28 cellular contexts compared by ENCODE assay signal in the genomic region with DNA sequence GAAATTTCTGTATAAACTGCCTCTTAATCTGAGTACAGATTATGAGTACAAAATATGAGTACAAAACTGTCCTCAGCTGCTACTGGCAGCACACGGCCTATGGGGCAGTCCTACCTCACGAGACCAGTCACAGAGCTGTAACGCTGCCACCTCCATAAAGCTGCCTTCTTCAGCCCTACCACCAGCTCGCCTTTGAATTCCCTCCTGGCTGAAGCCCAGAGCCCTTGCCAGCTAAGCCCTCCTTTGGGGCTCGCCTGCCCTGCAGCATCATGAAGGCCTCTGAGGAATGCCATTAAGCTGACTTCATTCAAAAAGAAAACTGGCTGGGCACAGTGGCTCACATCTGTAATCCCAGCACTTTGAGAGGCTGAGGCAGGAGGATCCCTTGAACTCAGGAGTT.
DNase-seq lines count a peak whose midpoint lies in the region; ATAC-seq, FAIRE-seq and TF ChIP-seq lines count a peak whose summit lies in the region.
"Had no signal": no experiment of that assay in that cellular context is flagged by ENCODE, and none has a peak within 500 bp of the region (broad histone marks: within the 10 kb centered on the region; RNA-seq: fewer than 3 reads in every experiment).

No MANE protein-coding gene starts in this region.

- H3K9me2 ChIP-seq in HCT116 (ENCODE audit: insufficient read depth): no peaks in the 10 kb centered on the region

- TF ChIP-seq RAD21 in A549 (conservative IDR thresholded peaks at IDR 0.05 in 1 of 2, IDR thresholded peaks at IDR 0.05 in 1 of 2) (no peak), HCT116 (IDR thresholded peaks at IDR 0.05; ENCODE audit: low read depth) (no peak)

- CTCF ChIA-PET in A549 (lab: Yijun Ruan, JAX) (interaction anchor here (1.1 kb wide), 1 partner anchor 32 kb away, joined by 3 read pairs; no protein-coding TSS in a partner anchor), HCT116 (lab: Charles Lee) (no interaction called here)

- H3K36me3 ChIP-seq in HCT116 (ENCODE audit: control insufficient read depth in 1 of 2, insufficient read depth in 2 of 2, low read length in 2 of 2): peaks cover 0 to 10% of the 10 kb centered on the region in 2 experiments; a peak in 1 of 4 replicates
- H3K36me3 ChIP-seq in osteoblast (ENCODE audit: insufficient read depth, low read length): peaks cover 20% of the 10 kb centered on the region

- no peak overlapping the region for H3K4me2 ChIP-seq in A549
- 0 out of 2 replicates have a peak overlapping the region, but pooled peaks have one; percentile 1 for H3K4me2 ChIP-seq in HCT116 (ENCODE audit: low read length)
- no peak overlapping the region for H3K4me2 ChIP-seq in osteoblast (ENCODE audit: insufficient read depth, low read length)

- DNase-seq in A549 (ENCODE audit: low read depth in 1 of 2, low spot score in 1 of 2) (no peak), HCT116 (ENCODE audit: low read depth, low spot score) (no peak), astrocyte of the hippocampus (ENCODE audit: low read depth, low spot score) (peak; percentile 76), osteoblast (ENCODE audit: insufficient read length, low spot score, missing footprints) (peak; percentile 87), RKO (ENCODE audit: low spot score) (no peak), AML-193 (lab: John Stamatoyannopoulos, UW) (no peak), activated gamma-delta T cell treated with Interleukin-2 at 50 U/mL for 16 hours (no peak), DMS114 treated with DMSO at 0.1 percent for 48 hours (lab: John Stamatoyannopoulos, UW; ENCODE audit: unreplicated experiment) (no peak)
- DNase-seq: ACHN; activated CD4-positive, alpha-beta T cell treated with anti-CD3 and anti-CD28 coated beads for 4 hours; activated T-cell treated with anti-CD3 and anti-CD28 coated beads, Interleukin-2, amount 50 U/mL, for 1 hour; DMS79 treated with DMSO at 0.1 percent for 48 hours; effector CD4-positive, alpha-beta T cell; glutamatergic neuron; HCEC 1CT; KBM-7; mammary epithelial cell; NCI-H1417 treated with DMSO at 0.1 percent for 48 hours; NCI-H2081; NCI-H345; NCI-H748 treated with DMSO at 0.1 percent for 48 hours; Peyer's patch; stimulated activated naive CD8-positive, alpha-beta T cell treated with anti-CD3 and anti-CD28 coated beads, Interleukin-15, amount 100 ng/mL, for 72 hours; T-helper 17 cell; tibial artery had no signal

- POLR2A ChIA-PET in A549 (lab: Yijun Ruan, JAX) (no interaction called here), HCT116 (lab: Charles Lee) (no interaction called here)

- TF ChIP-seq POLR2A in A549 (IDR thresholded peaks at IDR 0.05; ENCODE audit: low read length): no peak
- TF ChIP-seq POLR2A in HCT116 (IDR thresholded peaks at IDR 0.05; ENCODE audit: borderline replicate concordance, extremely low read depth, insufficient read depth, insufficient read length): no peak

- no peak overlapping the region for H2AFZ ChIP-seq in HCT116 (ENCODE audit: low read depth, low read length, poor library complexity, severe bottlenecking)
- no peak overlapping the region for H2AFZ ChIP-seq in osteoblast (ENCODE audit: low read length)

- H3K27ac ChIP-seq in A549: no peak overlapping the region
- H3K27ac ChIP-seq in HCT116 (ENCODE audit: low read depth, low read length): no peak overlapping the region
- H3K27ac ChIP-seq in osteoblast (ENCODE audit: low read depth, low read length): no peak overlapping the region
- H3K27ac ChIP-seq: epithelial cell of prostate, neutrophil, Peyer's patch, SK-N-MC had no signal

- WGBS in A549 (ENCODE audit: missing lambda C conversion rate): 88% methylated on average over 5 of the region's 5 CpGs

- no peak for FAIRE-seq in A549 (lab: Jason Lieb, UNC)

- H3K79me2 ChIP-seq in HCT116 (ENCODE audit: insufficient read depth, low read length) (no peaks in the 10 kb centered on the region), osteoblast (ENCODE audit: insufficient read depth, low read length) (no peaks in the 10 kb centered on the region)

- H3K9me3 ChIP-seq in A549 (no peaks in the 10 kb centered on the region), HCT116 (ENCODE audit: control insufficient read depth in 1 of 2, insufficient read depth in 1 of 2, low read depth in 1 of 2, low read length in 2 of 2) (no peaks in the 10 kb centered on the region), osteoblast (ENCODE audit: low read depth, low read length) (no peaks in the 10 kb centered on the region)
- H3K9me3 ChIP-seq: neutrophil, Peyer's patch, tibial artery had no signal

- BruUV-seq in HCT116 (replicated peaks; lab: Mats Ljungman, UMichigan): no TSS peak

- no peak for TF ChIP-seq EP300 in A549 (IDR thresholded peaks at IDR 0.05)

- H3K4me3 ChIP-seq in A549 (no peak overlapping the region), HCT116 (replicated peaks in 1 of 2; ENCODE audit: low read depth in 1 of 2, low read length in 2 of 2) (no peak overlapping the region), osteoblast (ENCODE audit: insufficient read depth, low read length) (no peak overlapping the region)
- H3K4me3 ChIP-seq: Peyer's patch, SK-N-MC, tibial artery had no signal

- RAD21 ChIA-PET in HCT116 (lab: Charles Lee; ENCODE audit: low non-redundant PET in 1 of 2, low total read pairs in 2 of 2, uncharacterized antibody in 2 of 2, unreplicated experiment in 2 of 2): no interaction called here

- H4K20me1 ChIP-seq in HCT116 (ENCODE audit: insufficient read depth) (no peaks in the 10 kb centered on the region), osteoblast (ENCODE audit: insufficient read depth, low read length) (no peaks in the 10 kb centered on the region)

- ATAC-seq in A549 (peak; percentile 35 to 37; a peak in 2 of 6 replicates), HCT116 (0 out of 2 replicates have a peak, but pooled peaks have one; percentile 36)
- ATAC-seq: stimulated activated naive CD8-positive, alpha-beta T cell treated with anti-CD3 and anti-CD28 coated beads, Interleukin-15, amount 100 ng/mL, for 72 hours; T-helper 17 cell had no signal

- H3K4me1 ChIP-seq in A549: no peaks in the 10 kb centered on the region
- peaks cover 4 to 16% of the 10 kb centered on the region in 2 experiments; a peak in 3 of 4 replicates for H3K4me1 ChIP-seq in HCT116 (ENCODE audit: control insufficient read depth in 1 of 2, insufficient read depth in 2 of 2, low read length in 2 of 2)
- H3K4me1 ChIP-seq in osteoblast (ENCODE audit: insufficient read depth, low read length): no peaks in the 10 kb centered on the region
- H3K4me1 ChIP-seq: Peyer's patch had no signal

- intact Hi-C loops in HCT116 (cut with micrococcal nuclease): no loop called here

- no peak overlapping the region for H3K9ac ChIP-seq in HCT116 (ENCODE audit: low read length)

- TF ChIP-seq CTCF in A549 (IDR thresholded peaks at IDR 0.05) (no peak), HCT116 (IDR thresholded peaks at IDR 0.05 in 2 of 3, conservative IDR thresholded peaks at IDR 0.05 in 1 of 3; ENCODE audit: borderline replicate concordance in 1 of 3, insufficient read depth in 1 of 3, low read depth in 2 of 3, low read length in 2 of 3) (no peak), osteoblast (IDR thresholded peaks at IDR 0.05; ENCODE audit: extremely low read depth, low read depth, low read length) (no peak)

- H3K27me3 ChIP-seq in HCT116 (ENCODE audit: insufficient read depth, low read length): no peaks in the 10 kb centered on the region
- H3K27me3 ChIP-seq in osteoblast (ENCODE audit: insufficient read depth, low read length): no peaks in the 10 kb centered on the region
- H3K27me3 ChIP-seq: neutrophil, Peyer's patch, tibial artery had no signal

TF ChIP-seq in A549, 52 proteins besides CTCF, POLR2A, EP300 and RAD21:
- no peak for TF ChIP-seq MYC (IDR thresholded peaks at IDR 0.05; ENCODE audit: borderline replicate concordance, low read length)

TF ChIP-seq in HCT116, 20 proteins besides CTCF, POLR2A, EP300 and RAD21:
- no peak for TF ChIP-seq SRF (IDR thresholded peaks at IDR 0.05; ENCODE audit: low read depth)
- no peak for TF ChIP-seq ZFX (IDR thresholded peaks at IDR 0.05)
- no peak for TF ChIP-seq ELF1 (IDR thresholded peaks at IDR 0.05; ENCODE audit: borderline replicate concordance, low read depth)
- no peak for TF ChIP-seq ATF3 (IDR thresholded peaks at IDR 0.05)
- no peak for TF ChIP-seq MAX (IDR thresholded peaks at IDR 0.05)
- TF ChIP-seq SIN3A (IDR thresholded peaks at IDR 0.05; ENCODE audit: low read depth): no peak
- TF ChIP-seq CBX3 (IDR thresholded peaks at IDR 0.05; ENCODE audit: low read depth): no peak
- TF ChIP-seq CEBPB (IDR thresholded peaks at IDR 0.05; ENCODE audit: low read depth): no peak
- no peak for TF ChIP-seq JUND (IDR thresholded peaks at IDR 0.05)
- no peak for TF ChIP-seq FOSL1 (IDR thresholded peaks at IDR 0.05; ENCODE audit: low read depth)
- TF ChIP-seq ZNF274 (IDR thresholded peaks at IDR 0.05; ENCODE audit: low read depth, low read length): no peak
- no peak for TF ChIP-seq SP1 (IDR thresholded peaks at IDR 0.05; ENCODE audit: low read depth)
- TF ChIP-seq TCF7L2 (IDR thresholded peaks at IDR 0.05; ENCODE audit: borderline replicate concordance, extremely low read depth, insufficient read depth, insufficient read length): no peak
- TF ChIP-seq YY1 (IDR thresholded peaks at IDR 0.05; ENCODE audit: extremely low read depth, insufficient replicate concordance, low read depth, low read length): no peak

Comparison
In these comparisons a context has a peak if more than half of its experiments do, and no peak if none do; other contexts are left out.
1. DNase-seq: peak in astrocyte of the hippocampus (single experiment) and osteoblast (single experiment); none in A549 (0 of 2), HCT116 (single experiment), RKO (single experiment), AML-193 (0 of 2), activated gamma-delta T cell treated with Interleukin-2 at 50 U/mL for 16 hours (single experiment) and DMS114 treated with DMSO at 0.1 percent for 48 hours (single experiment).